9 cellular contexts compared by ENCODE assay signal in the genomic region with DNA sequence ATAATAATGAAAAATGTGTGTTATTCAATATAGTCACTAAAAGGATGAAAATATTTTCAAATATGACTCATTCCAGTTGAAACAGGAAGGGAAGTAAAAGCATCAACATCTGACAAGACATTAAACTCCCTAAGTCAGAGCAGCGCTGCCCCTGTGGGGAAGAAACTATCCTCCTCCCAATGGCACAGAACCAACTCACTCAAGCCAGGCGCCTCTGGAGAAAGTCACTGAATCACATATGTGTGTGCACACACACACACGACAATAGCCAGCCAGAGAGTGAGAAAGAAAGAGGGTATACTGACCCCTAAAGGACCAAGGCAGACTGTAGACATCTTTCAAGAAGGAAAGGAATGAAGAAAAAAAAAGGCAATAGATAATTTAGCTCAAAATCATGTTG.
A peak's percentile ranks its signal among the peaks of the same experiment; 100 is the strongest.
DNase-seq lines count a peak whose midpoint lies in the region; ATAC-seq and TF ChIP-seq lines count a peak whose summit lies in the region.
"Had no signal": no experiment of that assay in that cellular context is flagged by ENCODE, and none has a peak within 500 bp of the region (broad histone marks: within the 10 kb centered on the region; RNA-seq: fewer than 3 reads in every experiment).

No MANE protein-coding gene starts in this region.

- H3K4me3 Mint-ChIP-seq in CD14-positive monocyte: no peak overlapping the region

- TF ChIP-seq CTCF in CD14-positive monocyte (IDR thresholded peaks at IDR 0.05): peak; percentile 53
- peak; percentile 60 for TF ChIP-seq CTCF in epithelial cell of proximal tubule (conservative IDR thresholded peaks at IDR 0.05; ENCODE audit: low read depth, low read length)
- no peak for TF ChIP-seq CTCF in neutrophil (IDR thresholded peaks at IDR 0.05)

- DNase-seq in CD14-positive monocyte (ENCODE audit: low spot score) (peak; percentile 90), NOMO-1 (lab: John Stamatoyannopoulos, UW; ENCODE audit: unreplicated experiment in 2 of 2) (peak; percentile 14 to 73), epithelial cell of proximal tubule (ENCODE audit: low read depth) (peak; percentile 76), NCI-H1694 (lab: John Stamatoyannopoulos, UW) (no peak), LoVo (ENCODE audit: low spot score) (no peak)
- DNase-seq: NK-92 treated with Interleukin-12 subunit alpha and Interleukin-12 subunit beta, amount 100 ng/mL, for 24 hours had no signal

- H3K4me3 ChIP-seq in epithelial cell of proximal tubule (ENCODE audit: low read depth, low read length) (no peak overlapping the region), neutrophil (ENCODE audit: low read depth in 1 of 2, low read length in 1 of 2) (no peak overlapping the region)

- no peaks in the 10 kb centered on the region for H3K36me3 Mint-ChIP-seq in CD14-positive monocyte

- no peaks in the 10 kb centered on the region for H3K27me3 Mint-ChIP-seq in CD14-positive monocyte (ENCODE audit: low read depth in 3 of 3)

- H3K36me3 ChIP-seq in neutrophil: no peaks in the 10 kb centered on the region

- peaks cover 16 to 23% of the 10 kb centered on the region in 2 experiments for H3K4me1 ChIP-seq in neutrophil (ENCODE audit: control insufficient read depth in 1 of 2, insufficient read depth in 1 of 2, low read depth in 1 of 2, low read length in 1 of 2)

- H3K27ac Mint-ChIP-seq in CD14-positive monocyte: no peak overlapping the region

- no peak for ATAC-seq in GM18511 (IDR thresholded peaks at IDR 0.05; ENCODE audit: unreplicated experiment)
- no peak for ATAC-seq in GM18517 (IDR thresholded peaks at IDR 0.05; ENCODE audit: unreplicated experiment)

- H3K9me3 ChIP-seq in neutrophil: no peaks in the 10 kb centered on the region

- intact Hi-C loops in CD14-positive monocyte (cut with micrococcal nuclease): loop anchor here in 1 of 2 donors (5.0 kb wide), 2 partner anchors 886 to 1046 kb away; a partner anchor contains a TSS

- no peaks in the 10 kb centered on the region for H3K9me3 Mint-ChIP-seq in CD14-positive monocyte

- no peaks in the 10 kb centered on the region for H3K4me1 Mint-ChIP-seq in CD14-positive monocyte

- peak overlapping the region; percentile 82 for H3K27ac ChIP-seq in neutrophil

- H3K27me3 ChIP-seq in neutrophil: no peaks in the 10 kb centered on the region

Comparison
In these comparisons a context has a peak if more than half of its experiments do, and no peak if none do; other contexts are left out.
1. DNase-seq: peak in CD14-positive monocyte (single experiment), NOMO-1 (2 of 2) and epithelial cell of proximal tubule (single experiment); none in NCI-H1694 (single experiment) and LoVo (single experiment).